18 cellular contexts compared by ENCODE assay signal in genomic region chr12:27396416-27396815, GRCh38. TPM values are rescaled to one million over a fixed set of nuclear protein-coding genes. Genes with fewer than 3 reads are reported as not detected.
"Had no signal": no experiment of that assay in that cellular context is flagged by ENCODE, and none has a peak within 500 bp of the region (broad histone marks: within the 10 kb centered on the region; RNA-seq: fewer than 3 reads in every experiment).

No MANE protein-coding gene starts in this region.

- ATAC-seq: activated CD8-positive, alpha-beta T cell treated with anti-CD3 and anti-CD28 coated beads for 36 hours; left lobe of liver; mucosa of descending colon; naive thymus-derived CD4-positive, alpha-beta T cell; T-cell had no signal

- H3K27me3 ChIP-seq: tibial nerve had no signal

- H3K27ac Mint-ChIP-seq: activated CD4-positive, alpha-beta T cell treated with anti-CD3 and anti-CD28 coated beads, Interleukin-2, amount 10 ng/mL, durations not matched to agents 24 days and 14 days; activated CD8-positive, alpha-beta T cell treated with anti-CD3 and anti-CD28 coated beads for 36 hours; activated T-cell treated with anti-CD3 and anti-CD28 coated beads, Interleukin-2, amount 50 U/mL, for 24 hours; activated T-helper 2 cell treated with anti-CD3 and anti-CD28 coated beads, Interferon-gamma antibody, Interleukin-2, Interleukin-4, amounts not matched to agents 10 μg/mL and 5 μg/mL and 100 μg/mL, durations not matched to agents 14 hours and 24 hours and 36 hours; brain; naive thymus-derived CD4-positive, alpha-beta T cell; T-cell had no signal

- H3K27me3 Mint-ChIP-seq: activated CD4-positive, alpha-beta T cell treated with anti-CD3 and anti-CD28 coated beads, Interleukin-2, amount 10 ng/mL, durations not matched to agents 24 days and 14 days had no signal

- H3K4me3 Mint-ChIP-seq: activated CD4-positive, alpha-beta T cell treated with anti-CD3 and anti-CD28 coated beads, Interleukin-2, amount 10 ng/mL, durations not matched to agents 24 days and 14 days; activated CD8-positive, alpha-beta T cell treated with anti-CD3 and anti-CD28 coated beads for 36 hours; activated T-cell treated with anti-CD3 and anti-CD28 coated beads, Interleukin-2, amount 50 U/mL, for 24 hours; brain; naive thymus-derived CD4-positive, alpha-beta T cell; T-cell had no signal

- H3K4me3 ChIP-seq: mucosa of descending colon, tibial nerve had no signal

- H3K36me3 ChIP-seq: tibial nerve had no signal

- H3K4me1 ChIP-seq: parathyroid adenoma, tibial nerve had no signal

- H3K36me3 Mint-ChIP-seq: T-cell had no signal

- H3K9me3 ChIP-seq: mucosa of descending colon, tibial nerve had no signal

- H3K9me3 Mint-ChIP-seq: activated CD4-positive, alpha-beta T cell treated with anti-CD3 and anti-CD28 coated beads, Interleukin-2, amount 10 ng/mL, durations not matched to agents 24 days and 14 days; activated CD8-positive, alpha-beta T cell treated with anti-CD3 and anti-CD28 coated beads for 36 hours; activated T-cell treated with anti-CD3 and anti-CD28 coated beads, Interleukin-2, amount 50 U/mL, for 24 hours; activated T-helper 2 cell treated with anti-CD3 and anti-CD28 coated beads, Interferon-gamma antibody, Interleukin-2, Interleukin-4, amounts not matched to agents 10 μg/mL and 5 μg/mL and 100 μg/mL, durations not matched to agents 14 hours and 24 hours and 36 hours; brain; T-cell had no signal

- H3K4me1 Mint-ChIP-seq: activated CD4-positive, alpha-beta T cell treated with anti-CD3 and anti-CD28 coated beads, Interleukin-2, amount 10 ng/mL, durations not matched to agents 24 days and 14 days; brain; naive thymus-derived CD4-positive, alpha-beta T cell; T-cell had no signal

- DNase-seq: activated CD4-positive, alpha-beta T cell treated with anti-CD3 and anti-CD28 coated beads, Interleukin-2, amount 10 ng/mL, durations not matched to agents 24 days and 14 days; activated CD8-positive, alpha-beta T cell treated with anti-CD3 and anti-CD28 coated beads for 36 hours; activated naive CD4-positive, alpha-beta T cell treated with Interleukin-2 at 50 U/mL for 16 hours; activated T-cell treated with anti-CD3 and anti-CD28 coated beads, Interleukin-2, amount 50 U/mL, for 24 hours; foreskin melanocyte; glutamatergic neuron; mucosa of descending colon; naive thymus-derived CD4-positive, alpha-beta T cell; retina; stimulated activated CD4-positive, alpha-beta T cell treated with anti-CD3 and anti-CD28 coated beads, Interleukin-2, amount 100 ng/mL, for 24 hours; stimulated activated naive CD4-positive, alpha-beta T cell treated with Interleukin-2 at 50 U/mL for 16 hours; substantia nigra; T-cell had no signal

- H3K27ac ChIP-seq: parathyroid adenoma, tibial nerve had no signal

RNA-seq across cellular contexts. Expression of gene SMCO2, which starts 50.1 kb away (rescaled TPM):
- total RNA-seq: left lobe of liver, mucosa of descending colon, T-cell, tibial nerve had no signal
